Comparison of ENCODE assay signal across 8 cellular contexts in the genomic region with DNA sequence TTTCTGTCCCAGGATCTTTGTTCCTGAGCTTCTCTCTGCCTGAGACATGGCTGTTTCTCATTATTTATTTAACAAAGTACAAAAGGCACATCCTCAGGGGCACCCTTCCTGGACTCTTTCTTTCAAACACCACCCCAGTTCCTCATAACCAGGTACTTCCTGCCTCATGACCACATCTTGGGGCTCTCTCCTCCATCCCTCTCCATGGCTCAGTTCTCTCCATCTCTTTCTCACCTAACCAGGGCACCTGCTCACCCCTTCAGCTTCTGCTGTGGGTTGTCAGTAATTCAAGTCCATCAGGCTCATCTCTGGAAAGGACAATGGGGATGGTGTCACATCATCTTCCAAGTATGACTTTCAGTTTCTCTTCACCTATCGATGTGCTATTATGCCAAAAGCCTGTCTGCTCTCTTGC.
DNase-seq lines count a peak whose midpoint lies in the region; ATAC-seq lines count a peak whose summit lies in the region.

No MANE protein-coding gene starts in this region.

- no peaks in the 10 kb centered on the region for H3K27me3 ChIP-seq in skeletal muscle satellite cell (ENCODE audit: control insufficient read depth, insufficient read depth, low read length)

- H3K36me3 ChIP-seq in skeletal muscle satellite cell (ENCODE audit: insufficient read depth, low read length), result no peaks in the 10 kb centered on the region

- H3K9me3 ChIP-seq in skeletal muscle satellite cell (replicated peaks; ENCODE audit: low read length), result no peaks in the 10 kb centered on the region

- peak overlapping the region; percentile 76 for H3K4me3 ChIP-seq in skeletal muscle satellite cell (ENCODE audit: low read length)

- peak overlapping the region; percentile 95 for H3K4me2 ChIP-seq in skeletal muscle satellite cell (ENCODE audit: low read length)

- peak; percentile 62 for ATAC-seq in GM18519 (IDR thresholded peaks at IDR 0.05; ENCODE audit: low FRiP score, unreplicated experiment)
- peak; percentile 29 for ATAC-seq in esophagus mucosa
- no peak for ATAC-seq in GM19452 (IDR thresholded peaks at IDR 0.05; ENCODE audit: unreplicated experiment)
- no peak for ATAC-seq in GM21723 (IDR thresholded peaks at IDR 0.05; ENCODE audit: unreplicated experiment)

- peaks cover 30% of the 10 kb centered on the region for H3K4me1 ChIP-seq in skeletal muscle satellite cell (ENCODE audit: control insufficient read depth, insufficient read depth, low read length)

- DNase-seq in M059J (ENCODE audit: low read depth) (peak; percentile 49), amniotic stem cell (lab: John Stamatoyannopoulos, UW) (no peak), SW 1271 (lab: John Stamatoyannopoulos, UW) (no peak)

- H3K9ac ChIP-seq in skeletal muscle satellite cell (ENCODE audit: low read depth, low read length), result peak overlapping the region; percentile 92

Comparison
In these comparisons a context has a peak if more than half of its experiments do, and no peak if none do; other contexts are left out.
1. ATAC-seq: peak in GM18519 (single experiment) and esophagus mucosa (single experiment); none in GM19452 (single experiment) and GM21723 (single experiment).